8 cellular contexts compared by ENCODE assay signal in the genomic region with DNA sequence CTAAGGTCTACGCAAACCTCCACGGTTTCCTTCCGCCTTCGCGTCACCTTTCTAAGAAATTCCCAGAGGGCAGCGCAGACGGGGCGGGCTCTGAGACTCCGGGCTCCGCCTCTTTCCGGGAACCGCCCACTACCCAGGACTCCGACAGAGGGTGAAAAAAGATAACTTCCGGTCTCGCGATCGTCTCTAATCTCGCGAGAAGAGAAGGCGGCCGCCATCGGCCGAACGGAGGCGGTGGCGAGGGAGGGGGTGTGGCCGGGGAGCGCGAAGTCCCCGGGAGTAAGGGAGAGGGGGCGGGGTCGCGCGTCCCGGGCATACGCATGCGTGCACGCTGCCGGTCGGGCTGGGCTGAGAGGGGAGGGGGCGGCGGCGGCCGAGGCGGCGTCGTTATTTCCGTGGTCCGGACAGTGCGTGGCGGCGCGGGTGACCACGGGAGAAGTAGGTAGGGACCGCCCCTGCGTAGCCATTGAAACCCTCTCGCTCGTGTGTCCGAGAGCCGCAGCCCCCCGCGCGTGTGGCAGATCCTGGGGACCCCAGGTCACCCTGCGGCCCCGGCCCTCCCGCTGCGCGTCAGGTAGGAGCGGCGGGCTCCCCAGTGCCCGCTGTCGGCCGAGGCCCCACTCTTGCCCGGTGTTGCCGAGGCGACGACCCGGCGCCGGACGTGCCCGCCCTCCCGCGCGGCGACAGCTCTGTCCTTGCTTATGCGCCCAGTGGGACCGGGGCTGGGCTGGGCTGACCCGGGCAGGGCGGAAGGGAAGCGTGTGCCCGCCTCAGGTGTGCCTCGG. TPM values are rescaled to one million over a fixed set of nuclear protein-coding genes. Genes with fewer than 3 reads are reported as not detected.
DNase-seq lines count a peak whose midpoint lies in the region; ATAC-seq and TF ChIP-seq lines count a peak whose summit lies in the region.

Gene NAA35 (plus strand): TSS at position 315 of the 785 bp plus-strand sequence. CDS start 1,014 bp downstream, outside the sequence.

- ATAC-seq in HG02885 (IDR thresholded peaks at IDR 0.05; ENCODE audit: poor library complexity, unreplicated experiment) (peak; percentile 89), T-helper 17 cell (peak; percentile 90), left cardiac atrium (peak; percentile 98)

- intact Hi-C loops in left cardiac atrium (cut with DNase I), result no loop called here

- H3K27ac Mint-ChIP-seq in T-helper 17 cell (no peak within 1 kb of the TSS), progenitor cell of endocrine pancreas (peak within 1 kb of the TSS; percentile 97)

- TF ChIP-seq CTCF in GM13977 (IDR thresholded peaks at IDR 0.05; ENCODE audit: extremely low read depth, insufficient read depth, missing control alignments) (no peak), progenitor cell of endocrine pancreas (IDR thresholded peaks at IDR 0.05; ENCODE audit: unreplicated experiment) (no peak)

- H3K27me3 Mint-ChIP-seq in T-helper 17 cell (no peaks in the 10 kb centered on the region), progenitor cell of endocrine pancreas (no peaks in the 10 kb centered on the region)

- H3K36me3 Mint-ChIP-seq in T-helper 17 cell (ENCODE audit: low read depth) (peaks cover 3% of the 10 kb centered on the region), progenitor cell of endocrine pancreas (ENCODE audit: insufficient read depth) (peaks cover 14% of the 10 kb centered on the region)

- H3K4me3 Mint-ChIP-seq in T-helper 17 cell (peak within 1 kb of the TSS; percentile 96), progenitor cell of endocrine pancreas (ENCODE audit: low read depth) (no peak within 1 kb of the TSS)

- peak; percentile 98 for DNase-seq in GM13977 (ENCODE audit: low spot score)
- peak; percentile 89 for DNase-seq in NCI-H1694 treated with DMSO at 0.1 percent for 48 hours (lab: John Stamatoyannopoulos, UW)
- DNase-seq in T-helper 17 cell, result peak; percentile 99
- DNase-seq in amygdala (lab: John Stamatoyannopoulos, UW), result peak; percentile 77 to 99 (median 96)
- peak; percentile 98 for DNase-seq in left cardiac atrium
- DNase-seq in progenitor cell of endocrine pancreas (ENCODE audit: low spot score, unreplicated experiment), result peak; percentile 98
- peak; percentile 99 for DNase-seq in ureter (ENCODE audit: low spot score)

- in situ Hi-C loops in GM13977 (cut with MboI; ENCODE audit: low pct_unique_long_range_greater_than_20kb, low sequenced_read_pairs, unreplicated experiment), result loop anchor here (25.0 kb wide), 1 partner anchor 254 kb away; no protein-coding TSS in a partner anchor

- H3K9me3 ChIP-seq in T-helper 17 cell (ENCODE audit: control insufficient read depth, low read length, poor library complexity, severe bottlenecking), result no peaks in the 10 kb centered on the region

- H3K9me3 Mint-ChIP-seq in progenitor cell of endocrine pancreas (ENCODE audit: low read depth), result peaks cover 3% of the 10 kb centered on the region

- H3K4me1 Mint-ChIP-seq in T-helper 17 cell (peaks cover 16% of the 10 kb centered on the region), progenitor cell of endocrine pancreas (ENCODE audit: low read depth) (peaks cover 18% of the 10 kb centered on the region)

RNA-seq across cellular contexts. Expression of gene NAA35, which starts in this region (rescaled TPM):
- total RNA-seq in T-helper 17 cell (10 to 100 TPM; 18.8 to 22.3 TPM), left cardiac atrium (10 to 100 TPM; 18.0 to 18.2 TPM), progenitor cell of endocrine pancreas (37.3 and 37.7 TPM in 2 replicates), ureter (30.3 TPM)

Comparison
In these comparisons a context has a peak if more than half of its experiments do, and no peak if none do; other contexts are left out.
1. Peak in every context shown above with its lines: DNase-seq and ATAC-seq.